In genomic region chr2:56741601-56742102, GRCh38 we compare ENCODE assay signal across 10 cellular contexts.
A peak's percentile ranks its signal among the peaks of the same experiment; 100 is the strongest.
DNase-seq lines count a peak whose midpoint lies in the region; ATAC-seq and TF ChIP-seq lines count a peak whose summit lies in the region.
"Had no signal": no experiment of that assay in that cellular context is flagged by ENCODE, and none has a peak within 500 bp of the region (broad histone marks: within the 10 kb centered on the region; RNA-seq: fewer than 3 reads in every experiment).

No MANE protein-coding gene starts in this region.

- no peak for TF ChIP-seq EP300 in esophagus muscularis mucosa (IDR thresholded peaks at IDR 0.05)

- no peak for TF ChIP-seq POLR2A in esophagus muscularis mucosa (IDR thresholded peaks at IDR 0.05; ENCODE audit: low read depth)

- DNase-seq in AG09309 (ENCODE audit: low read depth) = peak; percentile 74
- peak; percentile 83 for DNase-seq in NCI-H460 (ENCODE audit: extremely low read depth, low read depth)
- DNase-seq in epidermal melanocyte (ENCODE audit: insufficient read length, low spot score) = peak; percentile 73
- no peak for DNase-seq in DMS79 treated with DMSO at 0.1 percent for 48 hours (lab: John Stamatoyannopoulos, UW)
- DNase-seq in esophagus muscularis mucosa (ENCODE audit: extremely low spot score) = no peak
- no peak for DNase-seq in Kasumi-1 (lab: John Stamatoyannopoulos, UW)
- no peak for DNase-seq in natural killer cell treated with Interleukin-12 subunit alpha and Interleukin-12 subunit beta and Interleukin-15 and Interleukin-18, amount 100 ng/mL, for 72 hours (ENCODE audit: low spot score)
- DNase-seq: CD8-positive, alpha-beta memory T cell; cortex of kidney had no signal

- H3K36me3 ChIP-seq in mesodermal cell (ENCODE audit: control insufficient read depth, insufficient read depth, low read length) (no peaks in the 10 kb centered on the region), esophagus muscularis mucosa (no peaks in the 10 kb centered on the region)

- H3K27me3 ChIP-seq in esophagus muscularis mucosa = no peaks in the 10 kb centered on the region

- ATAC-seq in natural killer cell treated with Interleukin-12 subunit alpha and Interleukin-12 subunit beta and Interleukin-15 and Interleukin-18, amount 100 ng/mL, for 72 hours = no peak

- H3K27ac Mint-ChIP-seq in natural killer cell treated with Interleukin-12 subunit alpha and Interleukin-12 subunit beta and Interleukin-15 and Interleukin-18, amount 100 ng/mL, for 72 hours = no peak overlapping the region
- H3K27ac Mint-ChIP-seq: CD8-positive, alpha-beta memory T cell had no signal

- no peak overlapping the region for H3K4me3 Mint-ChIP-seq in natural killer cell treated with Interleukin-12 subunit alpha and Interleukin-12 subunit beta and Interleukin-15 and Interleukin-18, amount 100 ng/mL, for 72 hours
- H3K4me3 Mint-ChIP-seq: CD8-positive, alpha-beta memory T cell had no signal

- H3K4me1 ChIP-seq in mesodermal cell (ENCODE audit: control insufficient read depth, insufficient read depth, low read length, poor library complexity, severe bottlenecking) (peaks cover 14% of the 10 kb centered on the region), esophagus muscularis mucosa (no peaks in the 10 kb centered on the region)

- WGBS in mesodermal cell (ENCODE audit: insufficient coverage in 2 of 2), 2 experiments = 64 to 87% methylated on average over 4 of the region's 5 CpGs
- WGBS in esophagus muscularis mucosa = 52% methylated on average over 5 of the region's 5 CpGs

- no peaks in the 10 kb centered on the region for H3K27me3 Mint-ChIP-seq in natural killer cell treated with Interleukin-12 subunit alpha and Interleukin-12 subunit beta and Interleukin-15 and Interleukin-18, amount 100 ng/mL, for 72 hours
- H3K27me3 Mint-ChIP-seq: CD8-positive, alpha-beta memory T cell had no signal

- peaks cover 11% of the 10 kb centered on the region for H3K9me3 Mint-ChIP-seq in natural killer cell treated with Interleukin-12 subunit alpha and Interleukin-12 subunit beta and Interleukin-15 and Interleukin-18, amount 100 ng/mL, for 72 hours

- H3K4me3 ChIP-seq in AG09309 (ENCODE audit: control insufficient read depth, low read depth, low read length) = peak overlapping the region; percentile 33
- H3K4me3 ChIP-seq in mesodermal cell (ENCODE audit: extremely low read depth, insufficient read depth, low read length, poor library complexity, severe bottlenecking) = no peak overlapping the region
- no peak overlapping the region for H3K4me3 ChIP-seq in esophagus muscularis mucosa

- H3K9me3 ChIP-seq in mesodermal cell (ENCODE audit: control insufficient read depth, low read length) (no peaks in the 10 kb centered on the region), esophagus muscularis mucosa (no peaks in the 10 kb centered on the region)

- no peaks in the 10 kb centered on the region for H3K36me3 Mint-ChIP-seq in natural killer cell treated with Interleukin-12 subunit alpha and Interleukin-12 subunit beta and Interleukin-15 and Interleukin-18, amount 100 ng/mL, for 72 hours
- H3K36me3 Mint-ChIP-seq: CD8-positive, alpha-beta memory T cell had no signal

- H3K4me1 Mint-ChIP-seq in natural killer cell treated with Interleukin-12 subunit alpha and Interleukin-12 subunit beta and Interleukin-15 and Interleukin-18, amount 100 ng/mL, for 72 hours (ENCODE audit: low read depth in 2 of 2) = no peaks in the 10 kb centered on the region
- H3K4me1 Mint-ChIP-seq: CD8-positive, alpha-beta memory T cell had no signal

- intact Hi-C loops in esophagus muscularis mucosa (cut with DNase I) = loop anchor here (10.0 kb wide), 1 partner anchor 557 kb away; the partner anchor contains the start of gene CCDC85A

- peak overlapping the region; percentile 96 for H3K27ac ChIP-seq in mesodermal cell (ENCODE audit: low read depth, low read length, severe bottlenecking)
- no peak overlapping the region for H3K27ac ChIP-seq in esophagus muscularis mucosa (replicated peaks in 1 of 4)

- TF ChIP-seq CTCF in AG09309 (IDR thresholded peaks at IDR 0.05; ENCODE audit: control insufficient read depth, insufficient read depth, low read depth, low read length, missing control alignments) (no peak), esophagus muscularis mucosa (IDR thresholded peaks at IDR 0.05) (no peak)

Comparison
In these comparisons a context has a peak if more than half of its experiments do, and no peak if none do; other contexts are left out.
1. DNase-seq: peak in AG09309 (single experiment), NCI-H460 (single experiment) and epidermal melanocyte (single experiment); none in DMS79 treated with DMSO at 0.1 percent for 48 hours (single experiment), esophagus muscularis mucosa (single experiment), Kasumi-1 (0 of 2) and natural killer cell treated with Interleukin-12 subunit alpha and Interleukin-12 subunit beta and Interleukin-15 and Interleukin-18, amount 100 ng/mL, for 72 hours (single experiment).